ENCODE assay signal across 9 cellular contexts in genomic region chr4:186297013-186297645, GRCh38. TPM values are rescaled to one million over a fixed set of nuclear protein-coding genes. Genes with fewer than 3 reads are reported as not detected.
DNase-seq lines count a peak whose midpoint lies in the region; ATAC-seq, FAIRE-seq and TF ChIP-seq lines count a peak whose summit lies in the region.
"Had no signal": no experiment of that assay in that cellular context is flagged by ENCODE, and none has a peak within 500 bp of the region (broad histone marks: within the 10 kb centered on the region; RNA-seq: fewer than 3 reads in every experiment).

No MANE protein-coding gene starts in this region.

- no peak overlapping the region for H2BK15ac ChIP-seq in mesendoderm (replicated peaks; ENCODE audit: low read depth)

- H4K20me1 ChIP-seq in GM23338 (replicated peaks; ENCODE audit: insufficient read depth) = no peaks in the 10 kb centered on the region

- H3K4me1 Mint-ChIP-seq in GM23338 = peaks cover 14% of the 10 kb centered on the region
- no peaks in the 10 kb centered on the region for H3K4me1 Mint-ChIP-seq in activated naive CD8-positive, alpha-beta T cell treated with anti-CD3 and anti-CD28 coated beads, Interleukin-2, amount 50 U/mL, for 24 hours

- WGBS in mesendoderm (ENCODE audit: extremely low coverage, insufficient coverage, low lambda C conversion rate) = no CpG with 5 or more reads among the region's 21 CpGs

- peaks cover 8% of the 10 kb centered on the region; the same call in 1 of the 2 replicates for H3K27me3 ChIP-seq in GM23338 (ENCODE audit: insufficient read depth)
- H3K27me3 ChIP-seq in mesendoderm (ENCODE audit: insufficient read depth, low read length, poor library complexity) = no peaks in the 10 kb centered on the region
- H3K27me3 ChIP-seq: SJSA1 had no signal

- no peak overlapping the region for H2AK5ac ChIP-seq in mesendoderm (ENCODE audit: low read length)

- peaks cover 3% of the 10 kb centered on the region; the same call in 1 of the 2 replicates for H3F3A ChIP-seq in GM23338 (replicated peaks; ENCODE audit: low read depth)

- peaks cover 5% of the 10 kb centered on the region for H3K27me3 Mint-ChIP-seq in GM23338 (ENCODE audit: insufficient read depth, low read depth, poor library complexity)
- peaks cover 17% of the 10 kb centered on the region for H3K27me3 Mint-ChIP-seq in activated naive CD8-positive, alpha-beta T cell treated with anti-CD3 and anti-CD28 coated beads, Interleukin-2, amount 50 U/mL, for 24 hours

- ATAC-seq in GM23338 = peak; percentile 54
- ATAC-seq in GM21528 (IDR thresholded peaks at IDR 0.05; ENCODE audit: low FRiP score, unreplicated experiment) = no peak
- ATAC-seq in activated naive CD8-positive, alpha-beta T cell treated with anti-CD3 and anti-CD28 coated beads, Interleukin-2, amount 50 U/mL, for 24 hours = no peak
- no peak for ATAC-seq in HG03469 (IDR thresholded peaks at IDR 0.05; ENCODE audit: unreplicated experiment)

- H3K27ac ChIP-seq in GM23338 (ENCODE audit: low read depth) (no peak overlapping the region), mesendoderm (ENCODE audit: low read depth, low read length) (no peak overlapping the region)
- H3K27ac ChIP-seq: SJSA1 had no signal

- TF ChIP-seq CTCF in GM23338 (conservative IDR thresholded peaks at IDR 0.05; ENCODE audit: low read depth in 2 of 2) = peak; percentile 71 to 95

- 0 out of 2 replicates have a peak overlapping the region, but pooled peaks have one; percentile 80 for H3K4me2 ChIP-seq in GM23338
- H3K4me2 ChIP-seq in mesendoderm (ENCODE audit: low read length) = no peak overlapping the region

- peaks cover 9% of the 10 kb centered on the region; the same call in 1 of the 2 replicates for H3K4me1 ChIP-seq in GM23338 (ENCODE audit: insufficient read depth)
- H3K4me1 ChIP-seq in mesendoderm (ENCODE audit: control insufficient read depth, low read depth, low read length) = peaks cover 2% of the 10 kb centered on the region
- H3K4me1 ChIP-seq: SJSA1 had no signal

- H3K56ac ChIP-seq in mesendoderm (ENCODE audit: low read length) = no peak overlapping the region

- H3K36me3 Mint-ChIP-seq in GM23338 (ENCODE audit: low read depth) = no peaks in the 10 kb centered on the region
- H3K36me3 Mint-ChIP-seq in activated naive CD8-positive, alpha-beta T cell treated with anti-CD3 and anti-CD28 coated beads, Interleukin-2, amount 50 U/mL, for 24 hours (ENCODE audit: low read depth) = no peaks in the 10 kb centered on the region

- H3K9me3 Mint-ChIP-seq in GM23338 = no peaks in the 10 kb centered on the region
- H3K9me3 Mint-ChIP-seq in activated naive CD8-positive, alpha-beta T cell treated with anti-CD3 and anti-CD28 coated beads, Interleukin-2, amount 50 U/mL, for 24 hours = no peaks in the 10 kb centered on the region

- DNase-seq in COR-L47 (lab: John Stamatoyannopoulos, UW) (peak; percentile 3), GM23338 (ENCODE audit: low spot score) (peak; percentile 75), NCI-H526 treated with DMSO at 0.1 percent for 48 hours (lab: John Stamatoyannopoulos, UW) (peak; percentile 69), mesendoderm (peak; percentile 67)
- no peak for DNase-seq in activated naive CD8-positive, alpha-beta T cell treated with anti-CD3 and anti-CD28 coated beads, Interleukin-2, amount 50 U/mL, for 24 hours

- H2BK120ac ChIP-seq in mesendoderm (ENCODE audit: low read depth, low read length) = no peak overlapping the region

- H3K4ac ChIP-seq in mesendoderm (ENCODE audit: low read depth, low read length) = no peak overlapping the region

- peak; percentile 41 for FAIRE-seq in colon (lab: Jason Lieb, UNC)

- no peak overlapping the region for H3K18ac ChIP-seq in mesendoderm (ENCODE audit: low read length)

- H3K4me3 Mint-ChIP-seq in GM23338 = no peak overlapping the region
- H3K4me3 Mint-ChIP-seq in activated naive CD8-positive, alpha-beta T cell treated with anti-CD3 and anti-CD28 coated beads, Interleukin-2, amount 50 U/mL, for 24 hours = no peak overlapping the region

- no peaks in the 10 kb centered on the region for H3K79me1 ChIP-seq in mesendoderm (ENCODE audit: low read length)

- no peak overlapping the region for H4K5ac ChIP-seq in mesendoderm (ENCODE audit: low read length)

- H3K9ac ChIP-seq in mesendoderm (ENCODE audit: low read length) = no peak overlapping the region

- H3K36me3 ChIP-seq in GM23338 (ENCODE audit: insufficient read depth) (no peaks in the 10 kb centered on the region), mesendoderm (ENCODE audit: control insufficient read depth, insufficient read depth, low read length) (no peaks in the 10 kb centered on the region)
- H3K36me3 ChIP-seq: SJSA1 had no signal

- H4K8ac ChIP-seq in mesendoderm (ENCODE audit: low read depth, low read length) = no peak overlapping the region

- H2BK5ac ChIP-seq in mesendoderm (ENCODE audit: low read length) = no peak overlapping the region

- no peak overlapping the region for H3K23ac ChIP-seq in mesendoderm (ENCODE audit: low read length)

- H3K4me3 ChIP-seq in GM23338 = no peak overlapping the region
- H3K4me3 ChIP-seq in mesendoderm (ENCODE audit: low read length) = no peak overlapping the region
- H3K4me3 ChIP-seq: SJSA1 had no signal

- H3K79me2 ChIP-seq in GM23338 (replicated peaks; ENCODE audit: insufficient read depth) (no peaks in the 10 kb centered on the region), mesendoderm (ENCODE audit: control insufficient read depth, insufficient read depth, low read length) (no peaks in the 10 kb centered on the region)

- H3K27ac Mint-ChIP-seq in GM23338 = no peak overlapping the region
- no peak overlapping the region for H3K27ac Mint-ChIP-seq in activated naive CD8-positive, alpha-beta T cell treated with anti-CD3 and anti-CD28 coated beads, Interleukin-2, amount 50 U/mL, for 24 hours

- no peaks in the 10 kb centered on the region for H3K9me2 ChIP-seq in GM23338 (ENCODE audit: insufficient read depth)

- H2AFZ ChIP-seq in GM23338 = no peak overlapping the region

TF ChIP-seq in GM23338, 12 proteins besides CTCF, POLR2A, EP300 and RAD21 (continues in another document):
- no peak for TF ChIP-seq EZH2phosphoT487 (IDR thresholded peaks at IDR 0.05; ENCODE audit: unreplicated experiment)
- no peak for TF ChIP-seq ZNF114 (CRISPR knock-in tag; IDR thresholded peaks at IDR 0.05)
- no peak for TF ChIP-seq POLR2AphosphoS5 (IDR thresholded peaks at IDR 0.05; ENCODE audit: low read depth)
- TF ChIP-seq STAT1 (IDR thresholded peaks at IDR 0.05; ENCODE audit: unreplicated experiment) = no peak
- no peak for TF ChIP-seq CREB1 (CRISPR knock-in tag; IDR thresholded peaks at IDR 0.05; ENCODE audit: low read depth)
- no peak for TF ChIP-seq ZNF331 (CRISPR knock-in tag; IDR thresholded peaks at IDR 0.05; ENCODE audit: low read depth)
- no peak for TF ChIP-seq NANOG (IDR thresholded peaks at IDR 0.05; ENCODE audit: borderline replicate concordance)
- no peak for TF ChIP-seq ETS1 (IDR thresholded peaks at IDR 0.05)

RNA-seq across cellular contexts. Expression of gene F11, which starts 31.1 kb away (rescaled TPM):
- 1.5 and 2.1 TPM in 2 replicates for total RNA-seq in GM23338 (2014; rRNA removed; shearing (Covaris generic))
- polyA plus RNA-seq in GM23338 (2016; fragmentation: Nextera tagmentation; extraction: Ambion mirVana) = 0.74 TPM in 1 of 2 replicates, not detected in the other
- polyA plus RNA-seq in mesendoderm (2013, experiment 1 of 2) = 0.22 TPM
- polyA plus RNA-seq in mesendoderm (2013, experiment 2 of 2) = 0.13 TPM
- total RNA-seq: SJSA1 had no signal
